ENCODE assay signal across 9 cellular contexts in genomic region chr1:184881941-184882648, GRCh38.
DNase-seq lines count a peak whose midpoint lies in the region; ATAC-seq lines count a peak whose summit lies in the region.
"Had no signal": no experiment of that assay in that cellular context is flagged by ENCODE, and none has a peak within 500 bp of the region (broad histone marks: within the 10 kb centered on the region; RNA-seq: fewer than 3 reads in every experiment).

No MANE protein-coding gene starts in this region.

- peak overlapping the region; percentile 77 for H3K27ac Mint-ChIP-seq in central memory CD8-positive, alpha-beta T cell (ENCODE audit: low read depth)
- H3K27ac Mint-ChIP-seq in stimulated activated memory B cell treated with anti-CD40 and anti-IgM and Interleukin-4, amounts not matched to agents 10 μg/mL and 1 μg/mL and 100 μg/mL, for 72 hours, result peak overlapping the region; percentile 13

- no peaks in the 10 kb centered on the region for H3K9me3 Mint-ChIP-seq in central memory CD8-positive, alpha-beta T cell
- no peaks in the 10 kb centered on the region for H3K9me3 Mint-ChIP-seq in stimulated activated memory B cell treated with anti-CD40 and anti-IgM and Interleukin-4, amounts not matched to agents 10 μg/mL and 1 μg/mL and 100 μg/mL, for 72 hours

- H3K36me3 Mint-ChIP-seq in central memory CD8-positive, alpha-beta T cell (ENCODE audit: insufficient read depth), result peaks cover 26% of the 10 kb centered on the region
- peaks cover 7% of the 10 kb centered on the region for H3K36me3 Mint-ChIP-seq in stimulated activated memory B cell treated with anti-CD40 and anti-IgM and Interleukin-4, amounts not matched to agents 10 μg/mL and 1 μg/mL and 100 μg/mL, for 72 hours

- peak; percentile 36 to 51 for DNase-seq in activated CD4-positive, alpha-beta T cell treated with anti-CD3 and anti-CD28 coated beads, Interleukin-2, amount 50 U/mL, for 48 hours
- DNase-seq in activated CD4-positive, alpha-beta T cell treated with anti-CD3 and anti-CD28 coated beads for 1 hour, result no peak
- DNase-seq in central memory CD8-positive, alpha-beta T cell (ENCODE audit: low spot score in 2 of 2), result no peak
- DNase-seq in NCI-H446 (lab: John Stamatoyannopoulos, UW), result no peak
- DNase-seq in NCI-H1048 (lab: John Stamatoyannopoulos, UW), result no peak
- no peak for DNase-seq in OCI-M2 (lab: John Stamatoyannopoulos, UW; ENCODE audit: unreplicated experiment)
- DNase-seq: NK-92 treated with Interleukin-12 subunit alpha and Interleukin-12 subunit beta, amount 100 ng/mL, for 24 hours had no signal

- ATAC-seq in HG03442 (IDR thresholded peaks at IDR 0.05; ENCODE audit: unreplicated experiment), result peak; percentile 66
- ATAC-seq in central memory CD8-positive, alpha-beta T cell (replicated peaks; ENCODE audit: extremely low read depth, poor library complexity, severe bottlenecking), result no peak
- ATAC-seq in stimulated activated memory B cell treated with anti-CD40 and anti-IgM and Interleukin-4, amounts not matched to agents 10 μg/mL and 1 μg/mL and 100 μg/mL, for 72 hours, result no peak

- H3K27me3 Mint-ChIP-seq in central memory CD8-positive, alpha-beta T cell, result no peaks in the 10 kb centered on the region
- H3K27me3 Mint-ChIP-seq in stimulated activated memory B cell treated with anti-CD40 and anti-IgM and Interleukin-4, amounts not matched to agents 10 μg/mL and 1 μg/mL and 100 μg/mL, for 72 hours, result no peaks in the 10 kb centered on the region

- no peak overlapping the region for H3K4me3 Mint-ChIP-seq in central memory CD8-positive, alpha-beta T cell
- no peak overlapping the region for H3K4me3 Mint-ChIP-seq in stimulated activated memory B cell treated with anti-CD40 and anti-IgM and Interleukin-4, amounts not matched to agents 10 μg/mL and 1 μg/mL and 100 μg/mL, for 72 hours

- H3K4me1 Mint-ChIP-seq in central memory CD8-positive, alpha-beta T cell, result peaks cover 62% of the 10 kb centered on the region
- peaks cover 6% of the 10 kb centered on the region for H3K4me1 Mint-ChIP-seq in stimulated activated memory B cell treated with anti-CD40 and anti-IgM and Interleukin-4, amounts not matched to agents 10 μg/mL and 1 μg/mL and 100 μg/mL, for 72 hours

Comparison
In these comparisons a context has a peak if more than half of its experiments do, and no peak if none do; other contexts are left out.
1. DNase-seq: peak in activated CD4-positive, alpha-beta T cell treated with anti-CD3 and anti-CD28 coated beads, Interleukin-2, amount 50 U/mL, for 48 hours (2 of 2); none in activated CD4-positive, alpha-beta T cell treated with anti-CD3 and anti-CD28 coated beads for 1 hour (single experiment), central memory CD8-positive, alpha-beta T cell (0 of 2), NCI-H446 (0 of 2), NCI-H1048 (single experiment) and OCI-M2 (single experiment).